In the genomic region with DNA sequence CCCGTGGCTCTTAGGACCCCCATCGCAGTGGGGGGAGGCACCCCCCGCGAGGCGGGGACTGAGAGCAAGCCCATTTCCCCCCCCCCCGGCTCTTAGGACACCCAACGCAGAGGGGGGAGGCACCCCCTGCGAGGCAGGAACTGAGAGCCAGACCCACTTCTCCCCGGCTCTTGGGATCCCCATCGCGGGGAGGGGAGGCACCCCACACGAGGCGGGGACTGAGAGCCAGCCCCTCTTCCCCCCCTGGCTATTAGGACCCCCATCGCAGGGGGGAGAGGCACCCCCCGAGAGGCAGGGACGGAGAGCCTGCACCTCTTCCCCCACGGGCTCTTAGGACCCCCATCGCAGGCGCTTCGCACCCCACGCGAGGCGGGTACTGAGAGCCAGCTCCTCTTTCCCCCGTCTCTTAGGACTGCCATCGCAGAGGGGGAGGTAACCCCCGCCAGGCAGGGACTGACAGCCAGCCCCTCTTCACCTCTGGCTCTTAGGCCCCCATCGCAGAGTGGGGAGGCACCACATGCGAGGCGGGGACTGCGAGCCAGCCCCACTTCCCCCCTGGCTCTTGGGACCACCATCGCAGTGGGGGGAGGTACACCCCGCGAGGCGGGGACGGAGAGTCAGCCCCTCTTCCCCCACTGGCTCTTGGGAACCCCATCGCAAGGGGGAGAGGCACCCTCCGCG, we compare ENCODE assay signal across 2 cellular contexts.
TF ChIP-seq lines count a peak whose summit lies in the region.

No MANE protein-coding gene starts in this region.

TF ChIP-seq in HEK293, 187 proteins besides CTCF, POLR2A, EP300 and RAD21:
- TF ChIP-seq PATZ1 (tag by site-specific recombination; IDR thresholded peaks at IDR 0.05), result 0 out of 2 replicates have a peak, but pooled peaks have one; percentile 3
- TF ChIP-seq, protein P1, sequence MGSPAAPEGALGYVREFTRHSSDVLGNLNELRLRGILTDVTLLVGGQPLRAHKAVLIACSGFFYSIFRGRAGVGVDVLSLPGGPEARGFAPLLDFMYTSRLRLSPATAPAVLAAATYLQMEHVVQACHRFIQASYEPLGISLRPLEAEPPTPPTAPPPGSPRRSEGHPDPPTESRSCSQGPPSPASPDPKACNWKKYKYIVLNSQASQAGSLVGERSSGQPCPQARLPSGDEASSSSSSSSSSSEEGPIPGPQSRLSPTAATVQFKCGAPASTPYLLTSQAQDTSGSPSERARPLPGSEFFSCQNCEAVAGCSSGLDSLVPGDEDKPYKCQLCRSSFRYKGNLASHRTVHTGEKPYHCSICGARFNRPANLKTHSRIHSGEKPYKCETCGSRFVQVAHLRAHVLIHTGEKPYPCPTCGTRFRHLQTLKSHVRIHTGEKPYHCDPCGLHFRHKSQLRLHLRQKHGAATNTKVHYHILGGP (tag by site-specific recombination; IDR thresholded peaks at IDR 0.05), result no peak
- peak; percentile 41 for TF ChIP-seq ZIC2 (tag by site-specific recombination; IDR thresholded peaks at IDR 0.05)
- TF ChIP-seq GLIS2 (tag by site-specific recombination; IDR thresholded peaks at IDR 0.05), result peak; percentile 75

TF ChIP-seq in HepG2, 621 proteins besides CTCF, POLR2A, EP300 and RAD21:
- TF ChIP-seq ISX (CRISPR knock-in tag; conservative IDR thresholded peaks at IDR 0.05), result no peak
- TF ChIP-seq, protein P2, sequence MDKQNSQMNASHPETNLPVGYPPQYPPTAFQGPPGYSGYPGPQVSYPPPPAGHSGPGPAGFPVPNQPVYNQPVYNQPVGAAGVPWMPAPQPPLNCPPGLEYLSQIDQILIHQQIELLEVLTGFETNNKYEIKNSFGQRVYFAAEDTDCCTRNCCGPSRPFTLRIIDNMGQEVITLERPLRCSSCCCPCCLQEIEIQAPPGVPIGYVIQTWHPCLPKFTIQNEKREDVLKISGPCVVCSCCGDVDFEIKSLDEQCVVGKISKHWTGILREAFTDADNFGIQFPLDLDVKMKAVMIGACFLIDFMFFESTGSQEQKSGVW (CRISPR knock-in tag; IDR thresholded peaks at IDR 0.05; ENCODE audit: borderline replicate concordance), result no peak
- no peak for TF ChIP-seq AKAP8 (CRISPR knock-in tag; IDR thresholded peaks at IDR 0.05)
- TF ChIP-seq IKZF5 (CRISPR knock-in tag; IDR thresholded peaks at IDR 0.05), result no peak
- no peak for TF ChIP-seq HNRNPL (IDR thresholded peaks at IDR 0.05; ENCODE audit: low read depth, low read length)
- TF ChIP-seq ZNF350 (CRISPR knock-in tag; IDR thresholded peaks at IDR 0.05; ENCODE audit: borderline replicate concordance, low read depth), result no peak
- no peak for TF ChIP-seq PITX1 (CRISPR knock-in tag; IDR thresholded peaks at IDR 0.05)
- no peak for TF ChIP-seq ZNF10 (CRISPR knock-in tag; IDR thresholded peaks at IDR 0.05; ENCODE audit: borderline replicate concordance, low read depth)
- TF ChIP-seq SATB2 (CRISPR knock-in tag; IDR thresholded peaks at IDR 0.05), result no peak
- no peak for TF ChIP-seq GATAD1 (CRISPR knock-in tag; IDR thresholded peaks at IDR 0.05)
- TF ChIP-seq ZNF432 (CRISPR knock-in tag; IDR thresholded peaks at IDR 0.05; ENCODE audit: borderline replicate concordance), result no peak
- no peak for TF ChIP-seq MIER2 (CRISPR knock-in tag; IDR thresholded peaks at IDR 0.05)
- no peak for TF ChIP-seq SOX5 (CRISPR knock-in tag; IDR thresholded peaks at IDR 0.05; ENCODE audit: borderline replicate concordance)
- TF ChIP-seq ZNF503 (CRISPR knock-in tag; IDR thresholded peaks at IDR 0.05), result no peak
